29 cellular contexts compared by ENCODE assay signal in the genomic region with DNA sequence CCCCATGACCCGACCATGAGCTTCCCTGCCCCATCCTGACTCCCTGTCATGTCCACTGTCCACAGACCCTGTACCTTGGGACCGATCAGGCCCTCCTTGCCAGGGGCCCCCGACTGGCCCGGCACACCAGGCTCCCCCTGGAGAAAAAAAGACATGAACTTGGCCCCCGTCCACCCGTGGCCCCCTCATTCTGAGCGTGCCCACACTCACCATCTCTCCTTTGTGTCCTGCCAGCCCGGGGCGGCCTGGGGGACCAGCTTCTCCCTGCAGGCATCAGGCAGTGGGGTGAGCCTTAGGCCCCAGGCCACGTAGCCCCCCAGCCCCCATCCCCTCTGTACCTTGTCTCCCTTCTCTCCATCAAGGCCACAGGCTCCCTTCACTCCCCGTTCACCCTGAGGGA. TPM values are rescaled to one million over a fixed set of nuclear protein-coding genes. Genes with fewer than 3 reads are reported as not detected.
"Had no signal": no experiment of that assay in that cellular context is flagged by ENCODE, and none has a peak within 500 bp of the region (broad histone marks: within the 10 kb centered on the region; RNA-seq: fewer than 3 reads in every experiment).

No MANE protein-coding gene starts in this region.

- H3K27ac ChIP-seq: adrenal gland, cardiac muscle cell, coronary artery, esophagus squamous epithelium, heart right ventricle, ovary, right lobe of liver, vagina, VCaP had no signal

- H3K4me1 ChIP-seq: right lobe of liver had no signal

- H3K36me3 Mint-ChIP-seq: activated naive CD4-positive, alpha-beta T cell treated with anti-CD3 and anti-CD28 coated beads, Interleukin-2, amount 50 U/mL, for 24 hours; memory B cell; naive thymus-derived CD8-positive, alpha-beta T cell; stimulated activated memory B cell treated with anti-CD40 and anti-IgM and Interleukin-4, amounts not matched to agents 10 μg/mL and 1 μg/mL and 100 μg/mL, for 72 hours had no signal

- ATAC-seq: activated CD4-positive, CD25-positive, alpha-beta regulatory T cell treated with anti-CD3 and anti-CD28 coated beads, Interleukin-2, amount 50 U/mL, for 24 hours; heart right ventricle; naive thymus-derived CD8-positive, alpha-beta T cell; right lobe of liver; stimulated activated memory B cell treated with anti-CD40 and anti-IgM and Interleukin-4, amounts not matched to agents 10 μg/mL and 1 μg/mL and 100 μg/mL, for 72 hours; stimulated activated naive CD8-positive, alpha-beta T cell treated with anti-CD3 and anti-CD28 coated beads, Interleukin-15, amount 100 ng/mL, for 72 hours had no signal

- DNase-seq: activated CD4-positive, alpha-beta memory T cell treated with anti-CD3 and anti-CD28 coated beads, Interleukin-2, amount 10 ng/mL, durations not matched to agents 7 days and 5 days; activated CD4-positive, alpha-beta T cell treated with anti-CD3 and anti-CD28 coated beads for 48 hours; activated CD8-positive, alpha-beta memory T cell treated with anti-CD3 and anti-CD28 coated beads, Interleukin-2, amount 50 U/mL, for 48 hours; activated gamma-delta T cell treated with Interleukin-2 at 50 U/mL for 16 hours; activated T-cell treated with anti-CD3 and anti-CD28 coated beads, Interleukin-2, amount 50 U/mL, for 24 hours; adrenal gland; aorta; esophagus squamous epithelium; foreskin melanocyte; heart right ventricle; midbrain; naive thymus-derived CD8-positive, alpha-beta T cell; ovary; right lobe of liver; stimulated activated CD4-positive, alpha-beta T cell treated with anti-CD3 and anti-CD28 coated beads, Interleukin-12 subunit alpha, Interleukin-12 subunit beta, amount 100 ng/mL, for 4 hours; stimulated activated CD4-positive, alpha-beta T cell treated with anti-CD3 and anti-CD28 coated beads, Interleukin-4, amount 100 ng/mL, for 1 hour; stimulated activated naive CD8-positive, alpha-beta T cell treated with anti-CD3 and anti-CD28 coated beads, Interleukin-15, amount 100 ng/mL, for 72 hours had no signal

- H3K27me3 Mint-ChIP-seq: activated CD4-positive, alpha-beta memory T cell treated with anti-CD3 and anti-CD28 coated beads, Interleukin-2, amount 10 ng/mL, durations not matched to agents 7 days and 5 days; activated naive CD4-positive, alpha-beta T cell treated with anti-CD3 and anti-CD28 coated beads, Interleukin-2, amount 50 U/mL, for 24 hours; activated T-cell treated with anti-CD3 and anti-CD28 coated beads, Interleukin-2, amount 50 U/mL, for 24 hours; brain; memory B cell; naive thymus-derived CD8-positive, alpha-beta T cell; stimulated activated naive CD8-positive, alpha-beta T cell treated with anti-CD3 and anti-CD28 coated beads, Interleukin-15, amount 100 ng/mL, for 72 hours; type B pancreatic cell had no signal

- H3K27ac Mint-ChIP-seq: activated CD4-positive, alpha-beta memory T cell treated with anti-CD3 and anti-CD28 coated beads, Interleukin-2, amount 10 ng/mL, durations not matched to agents 7 days and 5 days; activated T-cell treated with anti-CD3 and anti-CD28 coated beads, Interleukin-2, amount 50 U/mL, for 24 hours; memory B cell; progenitor cell of endocrine pancreas; type B pancreatic cell had no signal

- H3K9me3 Mint-ChIP-seq: activated CD4-positive, alpha-beta memory T cell treated with anti-CD3 and anti-CD28 coated beads, Interleukin-2, amount 10 ng/mL, durations not matched to agents 7 days and 5 days; activated naive CD4-positive, alpha-beta T cell treated with anti-CD3 and anti-CD28 coated beads, Interleukin-2, amount 50 U/mL, for 24 hours; activated T-cell treated with anti-CD3 and anti-CD28 coated beads, Interleukin-2, amount 50 U/mL, for 24 hours; brain; memory B cell; naive thymus-derived CD8-positive, alpha-beta T cell; stimulated activated memory B cell treated with anti-CD40 and anti-IgM and Interleukin-4, amounts not matched to agents 10 μg/mL and 1 μg/mL and 100 μg/mL, for 72 hours; stimulated activated naive CD8-positive, alpha-beta T cell treated with anti-CD3 and anti-CD28 coated beads, Interleukin-15, amount 100 ng/mL, for 72 hours; type B pancreatic cell had no signal

- H3K36me3 ChIP-seq: adrenal gland, ovary, right lobe of liver had no signal

- H3K4me1 Mint-ChIP-seq: activated naive CD4-positive, alpha-beta T cell treated with anti-CD3 and anti-CD28 coated beads, Interleukin-2, amount 50 U/mL, for 24 hours; memory B cell had no signal

- H3K27me3 ChIP-seq: adrenal gland, cardiac muscle cell, esophagus squamous epithelium, heart right ventricle, ovary, right lobe of liver, vagina had no signal

- H3K4me3 Mint-ChIP-seq: activated CD4-positive, alpha-beta memory T cell treated with anti-CD3 and anti-CD28 coated beads, Interleukin-2, amount 10 ng/mL, durations not matched to agents 7 days and 5 days; activated naive CD4-positive, alpha-beta T cell treated with anti-CD3 and anti-CD28 coated beads, Interleukin-2, amount 50 U/mL, for 24 hours; activated T-cell treated with anti-CD3 and anti-CD28 coated beads, Interleukin-2, amount 50 U/mL, for 24 hours; brain; memory B cell; naive thymus-derived CD8-positive, alpha-beta T cell; stimulated activated memory B cell treated with anti-CD40 and anti-IgM and Interleukin-4, amounts not matched to agents 10 μg/mL and 1 μg/mL and 100 μg/mL, for 72 hours; stimulated activated naive CD8-positive, alpha-beta T cell treated with anti-CD3 and anti-CD28 coated beads, Interleukin-15, amount 100 ng/mL, for 72 hours; type B pancreatic cell had no signal

- H3K4me3 ChIP-seq: adrenal gland, cardiac muscle cell, coronary artery, esophagus squamous epithelium, heart right ventricle, ovary, right lobe of liver, skin epidermis, vagina had no signal

- H3K9me3 ChIP-seq: adrenal gland, esophagus squamous epithelium, heart right ventricle, ovary, right lobe of liver, vagina had no signal

RNA-seq across cellular contexts. Expression of gene UCN2, which starts 3.9 kb away (rescaled TPM):
- polyA plus RNA-seq: naive thymus-derived CD8-positive, alpha-beta T cell had no signal

RNA-seq across cellular contexts. Expression of gene TMEM89, which starts 54.1 kb away (rescaled TPM):
- polyA plus RNA-seq: adrenal gland; heart right ventricle; naive thymus-derived CD8-positive, alpha-beta T cell; ovary had no signal
